In genomic region chr2:105919826-105920225, GRCh38 we compare ENCODE assay signal across 8 cellular contexts.
DNase-seq lines count a peak whose midpoint lies in the region; ATAC-seq and TF ChIP-seq lines count a peak whose summit lies in the region.

No MANE protein-coding gene starts in this region.

- H3K36me3 Mint-ChIP-seq in activated CD4-positive, alpha-beta T cell treated with anti-CD3 and anti-CD28 coated beads, Interleukin-2, amount 10 ng/mL, durations not matched to agents 7 days and 5 days (ENCODE audit: low read depth), result peaks cover 13% of the 10 kb centered on the region

- H3K27me3 Mint-ChIP-seq in activated CD4-positive, alpha-beta T cell treated with anti-CD3 and anti-CD28 coated beads, Interleukin-2, amount 10 ng/mL, durations not matched to agents 7 days and 5 days, result no peaks in the 10 kb centered on the region

- H3K36me3 ChIP-seq in heart right ventricle, result no peaks in the 10 kb centered on the region

- H3K4me3 Mint-ChIP-seq in activated CD4-positive, alpha-beta T cell treated with anti-CD3 and anti-CD28 coated beads, Interleukin-2, amount 10 ng/mL, durations not matched to agents 7 days and 5 days, result no peak overlapping the region

- peak; percentile 19 to 50 (median 38) for TF ChIP-seq CTCF in heart right ventricle (IDR thresholded peaks at IDR 0.05)

- peaks cover 8% of the 10 kb centered on the region for H3K4me1 Mint-ChIP-seq in activated CD4-positive, alpha-beta T cell treated with anti-CD3 and anti-CD28 coated beads, Interleukin-2, amount 10 ng/mL, durations not matched to agents 7 days and 5 days

- intact Hi-C loops in heart right ventricle (cut with DNase I) (loop anchor here in 4 of 10 donors (10.0 kb wide), 4 partner anchors 105 to 525 kb away; partner anchors contain the start of gene FHL2 (in 1 of the 4)), right cardiac atrium (cut with DNase I) (loop anchor here in 1 of 4 donors (10.0 kb wide), 1 partner anchor 165 kb away; no protein-coding TSS in a partner anchor)

- H3K27ac ChIP-seq in heart right ventricle (peak overlapping the region in 4 of 10 donors; percentile 30 to 65 (median 56)), right cardiac atrium (ENCODE audit: low read length) (no peak overlapping the region)

- DNase-seq in heart right ventricle (no peak), right cardiac atrium (no peak), erythroblast (lab: John Stamatoyannopoulos, UW) (peak; percentile 49 to 52), smooth muscle cell of the brain vasculature (ENCODE audit: low read depth, low spot score) (peak; percentile 2), putamen (ENCODE audit: low spot score) (no peak)
- peak; percentile 40 for DNase-seq in activated CD4-positive, alpha-beta T cell treated with anti-CD3 and anti-CD28 coated beads, Interleukin-2, amount 10 ng/mL, durations not matched to agents 7 days and 5 days

- ATAC-seq in heart right ventricle, result peak in 2 of 8 donors; percentile 15 to 37
- ATAC-seq in right cardiac atrium, result no peak
- ATAC-seq in HG03280 (IDR thresholded peaks at IDR 0.05; ENCODE audit: unreplicated experiment), result no peak
- ATAC-seq in GM19324 (IDR thresholded peaks at IDR 0.05; ENCODE audit: low FRiP score, unreplicated experiment), result no peak

- no peak overlapping the region for H3K4me3 ChIP-seq in heart right ventricle
- no peak overlapping the region for H3K4me3 ChIP-seq in right cardiac atrium (ENCODE audit: low read length)

- H3K4me1 ChIP-seq in heart right ventricle (peaks cover 0 to 31% (median 16%) of the 10 kb centered on the region in 9 donors), right cardiac atrium (ENCODE audit: control insufficient read depth, insufficient read depth, low read length) (peaks cover 5% of the 10 kb centered on the region)

- CTCF ChIA-PET in activated CD4-positive, alpha-beta T cell treated with anti-CD3 and anti-CD28 coated beads, Interleukin-2, amount 10 ng/mL, durations not matched to agents 7 days and 5 days (lab: Charles Lee), result interaction anchor here (0.7 to 1.5 kb wide), 3 partner anchors 10 to 337 kb away, joined by 3 to 4 read pairs (median 3); no protein-coding TSS in a partner anchor

- no peak for TF ChIP-seq POLR2A in erythroblast (IDR thresholded peaks at IDR 0.05; ENCODE audit: low read length)

- POLR2A ChIA-PET in activated CD4-positive, alpha-beta T cell treated with anti-CD3 and anti-CD28 coated beads, Interleukin-2, amount 10 ng/mL, durations not matched to agents 7 days and 5 days (lab: Charles Lee), result interaction anchor here (0.7 kb wide), 1 partner anchor 13 kb away, joined by 3 read pairs; no protein-coding TSS in a partner anchor

- H3K27ac Mint-ChIP-seq in activated CD4-positive, alpha-beta T cell treated with anti-CD3 and anti-CD28 coated beads, Interleukin-2, amount 10 ng/mL, durations not matched to agents 7 days and 5 days, result no peak overlapping the region

- H3K9me3 Mint-ChIP-seq in activated CD4-positive, alpha-beta T cell treated with anti-CD3 and anti-CD28 coated beads, Interleukin-2, amount 10 ng/mL, durations not matched to agents 7 days and 5 days, result peaks cover 20% of the 10 kb centered on the region

- H3K9me3 ChIP-seq in heart right ventricle (peaks cover 0 to 32% (median 7%) of the 10 kb centered on the region in 11 donors), right cardiac atrium (ENCODE audit: control insufficient read depth, low read length) (peaks cover under 1% of the 10 kb centered on the region)

- no peaks in the 10 kb centered on the region for H3K27me3 ChIP-seq in heart right ventricle
- H3K27me3 ChIP-seq in right cardiac atrium (ENCODE audit: control insufficient read depth, insufficient read depth), result no peaks in the 10 kb centered on the region

Comparison
In these comparisons a context has a peak if more than half of its experiments do, and no peak if none do; other contexts are left out.
1. DNase-seq: peak in activated CD4-positive, alpha-beta T cell treated with anti-CD3 and anti-CD28 coated beads, Interleukin-2, amount 10 ng/mL, durations not matched to agents 7 days and 5 days (single experiment), erythroblast (2 of 2) and smooth muscle cell of the brain vasculature (single experiment); none in heart right ventricle (0 of 2), right cardiac atrium (0 of 3) and putamen (single experiment).